ENCODE assay signal across 8 cellular contexts in the genomic region with DNA sequence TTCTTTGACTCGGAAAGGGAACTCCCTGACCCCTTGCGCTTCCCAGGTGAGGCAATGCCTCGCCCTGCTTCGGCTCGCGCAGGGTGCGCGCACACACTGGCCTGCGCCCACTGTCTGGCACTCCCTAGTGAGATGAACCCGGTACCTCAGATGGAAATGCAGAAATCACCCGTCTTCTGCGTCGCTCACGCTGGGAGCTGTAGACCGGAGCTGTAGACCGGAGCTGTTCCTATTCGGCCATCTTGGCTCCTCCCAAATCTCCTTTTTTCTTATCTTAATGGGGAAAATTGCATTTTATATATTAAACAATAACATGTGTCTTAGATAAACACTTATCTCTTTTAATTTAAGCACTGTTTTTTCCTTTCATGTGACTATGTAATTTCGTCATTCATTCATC. TPM values are rescaled to one million over a fixed set of nuclear protein-coding genes. Genes with fewer than 3 reads are reported as not detected.
DNase-seq lines count a peak whose midpoint lies in the region; ATAC-seq and TF ChIP-seq lines count a peak whose summit lies in the region.
"Not testable (repeated sequence)": the region's sequence is repeated elsewhere in the genome, so short reads cannot be mapped to it uniquely, and the experiment has no call there.

No MANE protein-coding gene starts in this region.

- peaks cover 18% of the 10 kb centered on the region; the same call in 2 of the 3 replicates for H3K9me3 Mint-ChIP-seq in GM23338
- H3K9me3 Mint-ChIP-seq in brain, type B pancreatic cell: not testable (repeated sequence)

- H2BK120ac ChIP-seq in neuronal stem cell (ENCODE audit: low read depth, low read length): not testable (repeated sequence)

- not testable (repeated sequence) for H4K91ac ChIP-seq in neuronal stem cell (ENCODE audit: low read depth, low read length, poor library complexity)

- not testable (repeated sequence) for H3K9me3 ChIP-seq in iPS-20b (ENCODE audit: insufficient read depth, low read depth, low read length); neuronal stem cell (replicated peaks in 1 of 2; ENCODE audit: control insufficient read depth in 2 of 2, insufficient read depth in 1 of 2, low read depth in 1 of 2, low read length in 2 of 2)

- H3K4me1 ChIP-seq in GM23338 (ENCODE audit: insufficient read depth); iPS-20b (ENCODE audit: insufficient read depth, low read length); neuronal stem cell (ENCODE audit: control insufficient read depth in 2 of 2, insufficient read depth in 1 of 2, low read depth in 1 of 2, low read length in 2 of 2): not testable (repeated sequence)

- H3K36me3 Mint-ChIP-seq in GM23338 (ENCODE audit: low read depth): peaks cover 12% of the 10 kb centered on the region; the same call in 2 of the 3 replicates
- H3K36me3 Mint-ChIP-seq in brain, type B pancreatic cell: not testable (repeated sequence)

- not testable (repeated sequence) for H4K8ac ChIP-seq in neuronal stem cell (ENCODE audit: low read depth, low read length)

- H3K4me2 ChIP-seq in GM23338: peak overlapping the region; percentile 37
- not testable (repeated sequence) for H3K4me2 ChIP-seq in neuronal stem cell (ENCODE audit: insufficient read depth, low read length, poor library complexity, severe bottlenecking)

- H3K27me3 ChIP-seq in GM23338 (ENCODE audit: insufficient read depth); iPS-20b (ENCODE audit: insufficient read depth, low read length); neuronal stem cell (ENCODE audit: control insufficient read depth in 3 of 3, insufficient read depth in 3 of 3, low read depth in 1 of 3, low read length in 3 of 3): not testable (repeated sequence)

- H3K27ac ChIP-seq in GM23338 (ENCODE audit: low read depth): peak overlapping the region; percentile 7; the same call in 1 of the 2 replicates
- peak overlapping the region; percentile 79 for H3K27ac ChIP-seq in VCaP
- not testable (repeated sequence) for H3K27ac ChIP-seq in iPS-20b (ENCODE audit: low read length); neuronal stem cell (replicated peaks; ENCODE audit: low read length)

- not testable (repeated sequence) for H3F3A ChIP-seq in GM23338 (replicated peaks; ENCODE audit: low read depth)

- not testable (repeated sequence) for H3K18ac ChIP-seq in neuronal stem cell (ENCODE audit: low read length)

- H4K20me1 ChIP-seq in GM23338 (replicated peaks; ENCODE audit: insufficient read depth): not testable (repeated sequence)

- not testable (repeated sequence) for ATAC-seq in GM23338

- H3K27ac Mint-ChIP-seq in GM23338: peak overlapping the region; percentile 84; the same call in 1 of the 2 replicates
- peak overlapping the region in 2 of 5 experiments; percentile 53 to 83 for H3K27ac Mint-ChIP-seq in brain
- H3K27ac Mint-ChIP-seq in type B pancreatic cell: peak overlapping the region; percentile 69

- H3K4me1 Mint-ChIP-seq in GM23338; brain; type B pancreatic cell (ENCODE audit: unreplicated experiment): not testable (repeated sequence)

- H3K23ac ChIP-seq in neuronal stem cell (ENCODE audit: low read depth, low read length, poor library complexity): not testable (repeated sequence)

- H3K9ac ChIP-seq in iPS-20b (ENCODE audit: low read depth, low read length); neuronal stem cell (ENCODE audit: low read depth, low read length, poor library complexity): not testable (repeated sequence)

- H3K79me1 ChIP-seq in neuronal stem cell (ENCODE audit: low read depth, low read length): not testable (repeated sequence)

- not testable (repeated sequence) for H2BK5ac ChIP-seq in neuronal stem cell (ENCODE audit: low read length)

- peaks cover 11% of the 10 kb centered on the region; the same call in 1 of the 2 replicates for H3K9me2 ChIP-seq in GM23338 (ENCODE audit: insufficient read depth)

- not testable (repeated sequence) for H3K36me3 ChIP-seq in GM23338 (ENCODE audit: insufficient read depth); iPS-20b (ENCODE audit: insufficient read depth, low read depth, low read length); neuronal stem cell (replicated peaks in 1 of 2; ENCODE audit: control insufficient read depth in 2 of 2, insufficient read depth in 2 of 2, low read length in 2 of 2)

- H2AK5ac ChIP-seq in neuronal stem cell (ENCODE audit: low read depth, low read length): not testable (repeated sequence)

- H2BK12ac ChIP-seq in neuronal stem cell (ENCODE audit: low read length): not testable (repeated sequence)

- not testable (repeated sequence) for H3K27me3 Mint-ChIP-seq in GM23338 (ENCODE audit: insufficient read depth, low read depth, poor library complexity); brain; type B pancreatic cell

- TF ChIP-seq CTCF in GM23338 (conservative IDR thresholded peaks at IDR 0.05; ENCODE audit: low read depth in 2 of 2); VCaP (conservative IDR thresholded peaks at IDR 0.05); brain (conservative IDR thresholded peaks at IDR 0.05); epithelial cell of proximal tubule (conservative IDR thresholded peaks at IDR 0.05; ENCODE audit: low read depth, low read length); type B pancreatic cell (conservative IDR thresholded peaks at IDR 0.05): not testable (repeated sequence)

- H2BK15ac ChIP-seq in neuronal stem cell (ENCODE audit: low read length): not testable (repeated sequence)

- H3K79me2 ChIP-seq in GM23338 (replicated peaks; ENCODE audit: insufficient read depth): not testable (repeated sequence)

- not testable (repeated sequence) for H2AFZ ChIP-seq in GM23338
- H2AFZ ChIP-seq in neuronal stem cell (ENCODE audit: low read length): peak overlapping the region; percentile 76

- H3K4me3 Mint-ChIP-seq in GM23338 (peak overlapping the region; percentile 67), brain (peak overlapping the region; percentile 47 to 78 (median 77)), type B pancreatic cell (peak overlapping the region; percentile 80)

- not testable (repeated sequence) for H3K14ac ChIP-seq in neuronal stem cell (ENCODE audit: low read length)

- not testable (repeated sequence) for DNase-seq in GM23338 (ENCODE audit: low spot score); epithelial cell of proximal tubule (ENCODE audit: low read depth); neuronal stem cell (ENCODE audit: low spot score); type B pancreatic cell (ENCODE audit: extremely low spot score, unreplicated experiment)
- DNase-seq in NCI-H2171 treated with DMSO at 0.1 percent for 48 hours (lab: John Stamatoyannopoulos, UW): peak; percentile 21

- H3K4me3 ChIP-seq in GM23338: peak overlapping the region; percentile 44
- H3K4me3 ChIP-seq in epithelial cell of proximal tubule (ENCODE audit: low read depth, low read length): peak overlapping the region; percentile 2
- H3K4me3 ChIP-seq in iPS-20b (ENCODE audit: low read length): peak overlapping the region; percentile 37
- peak overlapping the region in 1 of 2 donors; percentile 32 for H3K4me3 ChIP-seq in neuronal stem cell (ENCODE audit: low read length in 2 of 2)

- 100% methylated on average over 1 of the region's 18 CpGs; no CpG with 5 or more reads in 1 of the 2 donors for WGBS in neuronal stem cell (ENCODE audit: extremely low coverage in 2 of 2, insufficient read length in 2 of 2, insufficient replicate concordance in 1 of 2), 2 donors

- not testable (repeated sequence) for H3K4ac ChIP-seq in neuronal stem cell (ENCODE audit: low read length)

RNA-seq across cellular contexts. Expression of a gene that starts 21.6 kb away (rescaled TPM):
- total RNA-seq in GM23338 (2014; rRNA removed; shearing (Covaris generic)): 4.5 and 5.2 TPM in 2 replicates
- polyA plus RNA-seq in GM23338 (2016; fragmentation: Nextera tagmentation; extraction: Ambion mirVana): 3.3 and 3.8 TPM in 2 replicates
- 3.6 TPM for polyA plus RNA-seq in brain (ENCODE audit: insufficient read depth, low read depth, low replicate concordance)
- total RNA-seq in epithelial cell of proximal tubule: 5.1 and 7.0 TPM in 2 replicates
- polyA plus RNA-seq in neuronal stem cell (2013, experiment 1 of 2): 6.4 TPM
- 6.1 TPM for polyA plus RNA-seq in neuronal stem cell (2013, experiment 2 of 2)
- 11.5 and 13.9 TPM in 2 replicates for total RNA-seq in type B pancreatic cell (ENCODE audit: low replicate concordance)

RNA-seq across cellular contexts. Expression of a gene that starts 21.7 kb away (rescaled TPM):
- 15.7 and 23.5 TPM in 2 replicates for total RNA-seq in GM23338 (2014; rRNA removed; shearing (Covaris generic))
- 40.0 and 45.8 TPM in 2 replicates for polyA plus RNA-seq in GM23338 (2016; fragmentation: Nextera tagmentation; extraction: Ambion mirVana)
- polyA plus RNA-seq in brain (ENCODE audit: insufficient read depth, low read depth, low replicate concordance): 5.1 TPM
- total RNA-seq in epithelial cell of proximal tubule: 10.7 and 12.7 TPM in 2 replicates
- 30.6 TPM for polyA plus RNA-seq in neuronal stem cell (2013, experiment 1 of 2)
- 33.0 TPM for polyA plus RNA-seq in neuronal stem cell (2013, experiment 2 of 2)
- total RNA-seq in type B pancreatic cell (ENCODE audit: low replicate concordance): 15.2 and 21.7 TPM in 2 replicates
